15 cellular contexts compared by ENCODE assay signal in genomic region chrX:12989456-12989855, GRCh38. TPM values are rescaled to one million over a fixed set of nuclear protein-coding genes. Genes with fewer than 3 reads are reported as not detected.
A peak's percentile ranks its signal among the peaks of the same experiment; 100 is the strongest.
DNase-seq lines count a peak whose midpoint lies in the region; ATAC-seq and TF ChIP-seq lines count a peak whose summit lies in the region.
"Had no signal": no experiment of that assay in that cellular context is flagged by ENCODE, and none has a peak within 500 bp of the region (broad histone marks: within the 10 kb centered on the region; RNA-seq: fewer than 3 reads in every experiment).

No MANE protein-coding gene starts in this region.

- DNase-seq in HCEC 1CT (peak; percentile 3), Panc1 (ENCODE audit: low read depth, low spot score) (no peak), fibroblast of villous mesenchyme (ENCODE audit: low read depth) (peak; percentile 58), smooth muscle cell (lab: John Stamatoyannopoulos, UW; ENCODE audit: unreplicated experiment) (no peak), COLO668 (lab: John Stamatoyannopoulos, UW; ENCODE audit: unreplicated experiment) (no peak)
- DNase-seq in stimulated activated CD4-positive, alpha-beta T cell treated with anti-CD3 and anti-CD28 coated beads, Interleukin-2, amount 100 ng/mL, for 24 hours: no peak
- DNase-seq: NCI-H1436 treated with DMSO at 0.1 percent for 48 hours, NCI-H2081 treated with DMSO at 0.1 percent for 48 hours, NCI-H524 treated with DMSO at 0.1 percent for 48 hours had no signal

- H2AFZ ChIP-seq in smooth muscle cell (ENCODE audit: low read depth): no peak overlapping the region
- H2AFZ ChIP-seq: GM23248 had no signal

- intact Hi-C loops in Panc1 (cut with micrococcal nuclease; ENCODE audit: unreplicated experiment): loop anchor here (10.0 kb wide), 1 partner anchor 105 kb away; no protein-coding TSS in a partner anchor

- no peak for TF ChIP-seq CTCF in Panc1 (IDR thresholded peaks at IDR 0.05)
- TF ChIP-seq CTCF in fibroblast of villous mesenchyme (IDR thresholded peaks at IDR 0.05; ENCODE audit: insufficient read depth, low read depth, low read length): no peak
- no peak for TF ChIP-seq CTCF in smooth muscle cell (IDR thresholded peaks at IDR 0.05; ENCODE audit: borderline replicate concordance, insufficient read depth, poor library complexity, severe bottlenecking)

- H3K9ac ChIP-seq in smooth muscle cell (ENCODE audit: low read depth): no peak overlapping the region
- H3K9ac ChIP-seq: GM23248 had no signal

- peaks cover 13% of the 10 kb centered on the region for H3K4me1 ChIP-seq in Panc1 (ENCODE audit: control insufficient read depth, insufficient read depth, low read length)
- peaks cover 14% of the 10 kb centered on the region for H3K4me1 ChIP-seq in smooth muscle cell (ENCODE audit: low read depth)

- BruUV-seq in Panc1 (replicated peaks; lab: Mats Ljungman, UMichigan): no TSS peak

- no peaks in the 10 kb centered on the region for H3K79me2 ChIP-seq in smooth muscle cell (ENCODE audit: low read depth)

- 57% methylated on average over 3 of the region's 3 CpGs for WGBS in smooth muscle cell (ENCODE audit: low lambda C conversion rate)

- H3K27me3 ChIP-seq in Panc1 (ENCODE audit: control insufficient read depth, insufficient read depth, low read length) (no peaks in the 10 kb centered on the region), smooth muscle cell (ENCODE audit: low read depth) (no peaks in the 10 kb centered on the region)

- POLR2A ChIA-PET in Panc1 (lab: Charles Lee): no interaction called here

- H3K4me2 ChIP-seq in smooth muscle cell: peak overlapping the region; percentile 74

- H3K36me3 ChIP-seq in Panc1 (ENCODE audit: control insufficient read depth, insufficient read depth, low read length) (no peaks in the 10 kb centered on the region), smooth muscle cell (ENCODE audit: low read depth) (no peaks in the 10 kb centered on the region)

- H3F3A ChIP-seq in smooth muscle cell (ENCODE audit: low read depth): no peaks in the 10 kb centered on the region

- H4K20me1 ChIP-seq in smooth muscle cell (ENCODE audit: low read depth): no peaks in the 10 kb centered on the region

- H3K4me3 ChIP-seq in Panc1 (ENCODE audit: low read depth in 2 of 2, low read length in 2 of 2): no peak overlapping the region
- H3K4me3 ChIP-seq in fibroblast of villous mesenchyme (ENCODE audit: low read depth, low read length): no peak overlapping the region
- H3K4me3 ChIP-seq in smooth muscle cell: no peak overlapping the region
- H3K4me3 ChIP-seq: GM23248, SK-N-MC had no signal

- in situ Hi-C loops in Panc1 (cut with HindIII; ENCODE audit: low pct_unique_long_range_greater_than_20kb, low sequenced_read_pairs): no loop called here

- CTCF ChIA-PET in Panc1 (lab: Charles Lee): no interaction called here

- peak overlapping the region; percentile 91 for H3K27ac ChIP-seq in Panc1 (ENCODE audit: low read length)
- peak overlapping the region; percentile 65 for H3K27ac ChIP-seq in smooth muscle cell (ENCODE audit: low read depth)
- H3K27ac ChIP-seq: GM23248, SK-N-MC had no signal

- H3K9me3 ChIP-seq in Panc1 (ENCODE audit: control insufficient read depth, insufficient read depth, low read depth, low read length): no peaks in the 10 kb centered on the region
- no peaks in the 10 kb centered on the region for H3K9me3 ChIP-seq in smooth muscle cell (replicated peaks; ENCODE audit: low read depth)

- ATAC-seq in Panc1 (no peak), GM19452 (IDR thresholded peaks at IDR 0.05; ENCODE audit: unreplicated experiment) (no peak), GM18511 (IDR thresholded peaks at IDR 0.05; ENCODE audit: unreplicated experiment) (no peak)

RNA-seq across cellular contexts. Expression of gene TMSB4X, which starts 14.5 kb away (rescaled TPM):
- total RNA-seq in Panc1 (2021; ENCODE audit: unreplicated experiment) (2,928 TPM), fibroblast of villous mesenchyme (7,483 and 8,887 TPM in 2 replicates), smooth muscle cell (9,386 and 9,721 TPM in 2 replicates)
- 5,442 TPM for polyA plus RNA-seq in Panc1 (2012; ENCODE audit: insufficient read length)
- 11,762 and 12,637 TPM in 2 replicates for polyA plus RNA-seq in smooth muscle cell

RNA-seq across cellular contexts. Expression of gene FAM9C, which starts 55.0 kb away (rescaled TPM):
- total RNA-seq in Panc1 (2021; ENCODE audit: unreplicated experiment): not detected
- polyA plus RNA-seq in Panc1 (2012; ENCODE audit: insufficient read length): not detected
- total RNA-seq in fibroblast of villous mesenchyme: under 0.01 TPM in 2 replicates
- not detected in 2 replicates for total RNA-seq in smooth muscle cell
- polyA plus RNA-seq in smooth muscle cell: not detected in 2 replicates
- total RNA-seq: GM23248, HT1080 had no signal
- polyA plus RNA-seq: CD14-positive monocyte, GM23248 had no signal

Comparison
In these comparisons a context has a peak if more than half of its experiments do, and no peak if none do; other contexts are left out.
1. DNase-seq: peak in HCEC 1CT (single experiment) and fibroblast of villous mesenchyme (single experiment); none in Panc1 (single experiment), smooth muscle cell (single experiment), stimulated activated CD4-positive, alpha-beta T cell treated with anti-CD3 and anti-CD28 coated beads, Interleukin-2, amount 100 ng/mL, for 24 hours (0 of 2) and COLO668 (single experiment).